8 cellular contexts compared by ENCODE assay signal in genomic region chr9:133738039-133738805, GRCh38. TPM values are rescaled to one million over a fixed set of nuclear protein-coding genes. Genes with fewer than 3 reads are reported as not detected.
DNase-seq lines count a peak whose midpoint lies in the region; ATAC-seq, FAIRE-seq and TF ChIP-seq lines count a peak whose summit lies in the region.

Gene SARDH, minus strand, starts transcription at chr9:133738352. Its CDS starts 4,179 bp downstream, at chr9:133734173.

- peak within 1 kb of the TSS; percentile 54; the same call in 2 of the 3 replicates for H3K4me2 ChIP-seq in A549

- TF ChIP-seq CTCF in A549 (IDR thresholded peaks at IDR 0.05) (no peak), Peyer's patch (IDR thresholded peaks at IDR 0.05) (no peak), ascending aorta (IDR thresholded peaks at IDR 0.05) (no peak)

- no peak for TF ChIP-seq EP300 in A549 (IDR thresholded peaks at IDR 0.05)

- POLR2A ChIA-PET in A549 (lab: Yijun Ruan, JAX): no interaction called here

- peak in 1 of 2 experiments; percentile 55 for DNase-seq in A549 (ENCODE audit: low read depth in 1 of 2, low spot score in 1 of 2)
- peak; percentile 69 for DNase-seq in GM19239 (ENCODE audit: insufficient read length, low spot score)
- DNase-seq in Peyer's patch: peak in 2 of 3 donors; percentile 41 to 63
- peak in 1 of 2 donors; percentile 63 for DNase-seq in ascending aorta (ENCODE audit: low spot score in 2 of 2)
- DNase-seq in skeletal muscle cell (ENCODE audit: low read depth): no peak

- TF ChIP-seq RAD21 in A549 (conservative IDR thresholded peaks at IDR 0.05 in 1 of 2, IDR thresholded peaks at IDR 0.05 in 1 of 2): no peak

- TF ChIP-seq POLR2A in A549 (IDR thresholded peaks at IDR 0.05; ENCODE audit: low read length) (no peak), Peyer's patch (IDR thresholded peaks at IDR 0.05) (no peak)

- FAIRE-seq in A549 (lab: Jason Lieb, UNC) (no peak), GM19239 (lab: Jason Lieb, UNC) (peak; percentile 26)

- intact Hi-C loops in ascending aorta (cut with DNase I): no loop called here

- H3K9me3 ChIP-seq in A549 (no peaks in the 10 kb centered on the region), Peyer's patch (no peaks in the 10 kb centered on the region), ascending aorta (no peaks in the 10 kb centered on the region)

- H3K36me3 ChIP-seq in Peyer's patch: no peaks in the 10 kb centered on the region
- H3K36me3 ChIP-seq in ascending aorta: no peaks in the 10 kb centered on the region

- WGBS in A549 (ENCODE audit: missing lambda C conversion rate): 95% methylated on average over 5 of the region's 25 CpGs

- H3K27me3 ChIP-seq in Peyer's patch (no peaks in the 10 kb centered on the region), ascending aorta (no peaks in the 10 kb centered on the region)

- CTCF ChIA-PET in A549 (lab: Yijun Ruan, JAX): interaction anchor here (1.5 to 4.2 kb wide), 4 partner anchors 9 to 716 kb away, joined by 4 to 21 read pairs (median 4); no protein-coding TSS in a partner anchor

- peak; percentile 39 to 76; a peak in 4 of 6 replicates for ATAC-seq in A549
- no peak for ATAC-seq in GM18867 (IDR thresholded peaks at IDR 0.05; ENCODE audit: unreplicated experiment)
- no peak for ATAC-seq in HG03469 (IDR thresholded peaks at IDR 0.05; ENCODE audit: unreplicated experiment)

- H3K4me3 ChIP-seq in A549: 0 out of 3 replicates have a peak within 1 kb of the TSS, but pooled peaks have one; percentile 28
- peak within 1 kb of the TSS; percentile 30 to 49 (median 39) for H3K4me3 ChIP-seq in Peyer's patch
- peak within 1 kb of the TSS; percentile 10 to 63 for H3K4me3 ChIP-seq in ascending aorta
- H3K4me3 ChIP-seq in iPS-11a (ENCODE audit: low read depth, low read length): peak within 1 kb of the TSS; percentile 8
- peak within 1 kb of the TSS; percentile 45 for H3K4me3 ChIP-seq in skeletal muscle cell (ENCODE audit: low read depth, low read length)

- H3K27ac ChIP-seq in A549: peak within 1 kb of the TSS in 1 of 2 experiments; percentile 62; a peak in 3 of 6 replicates
- H3K27ac ChIP-seq in Peyer's patch: no peak within 1 kb of the TSS
- no peak within 1 kb of the TSS for H3K27ac ChIP-seq in ascending aorta

- H3K4me1 ChIP-seq in A549 (no peaks in the 10 kb centered on the region; the same call in 2 of the 3 replicates), Peyer's patch (peaks cover 0 to 12% (median 5%) of the 10 kb centered on the region in 4 donors), ascending aorta (no peaks in the 10 kb centered on the region)

TF ChIP-seq in A549, 52 proteins besides CTCF, POLR2A, EP300 and RAD21:
- no peak for TF ChIP-seq JUNB (IDR thresholded peaks at IDR 0.05)
- TF ChIP-seq MAFK (IDR thresholded peaks at IDR 0.05; ENCODE audit: partially characterized antibody): no peak
- no peak for TF ChIP-seq RCOR1 (IDR thresholded peaks at IDR 0.05; ENCODE audit: low read depth, low read length)
- no peak for TF ChIP-seq HES2 (IDR thresholded peaks at IDR 0.05)
- TF ChIP-seq USF2 (IDR thresholded peaks at IDR 0.05): no peak
- no peak for TF ChIP-seq SREBF2 (IDR thresholded peaks at IDR 0.05)
- TF ChIP-seq MAZ (IDR thresholded peaks at IDR 0.05; ENCODE audit: borderline replicate concordance, low read depth, low read length): no peak
- TF ChIP-seq BHLHE40 (IDR thresholded peaks at IDR 0.05; ENCODE audit: low read depth, low read length): no peak
- no peak for TF ChIP-seq NFE2L2 (conservative IDR thresholded peaks at IDR 0.05; ENCODE audit: low read length)
- no peak for TF ChIP-seq ESRRA (IDR thresholded peaks at IDR 0.05; ENCODE audit: borderline replicate concordance, low read length)
- TF ChIP-seq KDM1A (IDR thresholded peaks at IDR 0.05; ENCODE audit: low read depth): no peak
- TF ChIP-seq ELK1 (IDR thresholded peaks at IDR 0.05; ENCODE audit: low read depth, low read length): no peak
- no peak for TF ChIP-seq EHF (CRISPR knock-in tag; IDR thresholded peaks at IDR 0.05)
- TF ChIP-seq RNF2 (IDR thresholded peaks at IDR 0.05; ENCODE audit: borderline replicate concordance, low read depth): no peak
- no peak for TF ChIP-seq CEBPB (IDR thresholded peaks at IDR 0.05)

RNA-seq across cellular contexts. Expression of gene SARDH, which starts in this region (rescaled TPM):
- polyA plus RNA-seq in A549 (2011; rRNA removed) (0.08 and 0.09 TPM in 2 replicates), A549 (2017; fragmentation: RNase III; extraction: RNeasy Plus Mini Kit Qiagen cat#74134 plus additional on column Dnase treatment) (0.05 TPM in 1 of 3 replicates, not detected in the others)
- 0.07 and 0.12 TPM in 2 replicates for polyA plus RNA-seq in A549 (2012; cell fraction: cytosol; rRNA removed)
- 0.12 and 0.19 TPM in 2 replicates for polyA plus RNA-seq in A549 (2012; cell fraction: nucleus; rRNA removed)
- 0.08 and 0.10 TPM in 2 replicates for polyA minus RNA-seq in A549 (2011; rRNA and poly(A)+ RNA removed)
- total RNA-seq in Peyer's patch (1 to 10 TPM in 2 of 4 donors, under 1 TPM in 2; 0.47 to 5.0 (median 0.95) TPM), ascending aorta (1.3 TPM)

Comparison
In these comparisons a context has a peak if more than half of its experiments do, and no peak if none do; other contexts are left out.
1. Peak in ATAC-seq, H3K4me3 ChIP-seq and H3K4me2 ChIP-seq in A549; RNA of the gene not detected or under 1 TPM.